In genomic region chr17:60600490-60601431, GRCh38 we compare ENCODE assay signal across 8 cellular contexts. TPM values are rescaled to one million over a fixed set of nuclear protein-coding genes. Genes with fewer than 3 reads are reported as not detected.
DNase-seq lines count a peak whose midpoint lies in the region; ATAC-seq and TF ChIP-seq lines count a peak whose summit lies in the region.

No MANE protein-coding gene starts in this region.

- POLR2A ChIA-PET in T-cell (lab: Charles Lee): interaction anchor here in 1 of 2 donors (0.6 to 1.6 kb wide), 3 partner anchors 37 to 980 kb away, joined by 3 to 8 read pairs (median 4); partner anchors contain the start of gene USP32

- H3K4me3 Mint-ChIP-seq in T-cell: peak overlapping the region; percentile 94 to 98 (median 96)

- H3K27ac ChIP-seq in left ventricle myocardium inferior (replicated peaks) (peak overlapping the region; percentile 99), prostate gland (peak overlapping the region; percentile 96 to 99), uterus (peak overlapping the region; percentile 97 to 100)

- H3K9me3 Mint-ChIP-seq in T-cell: no peaks in the 10 kb centered on the region

- H3K36me3 ChIP-seq in left ventricle myocardium inferior: no peaks in the 10 kb centered on the region
- H3K36me3 ChIP-seq in prostate gland: no peaks in the 10 kb centered on the region
- H3K36me3 ChIP-seq in uterus: no peaks in the 10 kb centered on the region

- H3K4me1 ChIP-seq in left ventricle myocardium inferior (peaks cover 63% of the 10 kb centered on the region), prostate gland (replicated peaks) (no peaks in the 10 kb centered on the region), uterus (no peaks in the 10 kb centered on the region)

- DNase-seq in GF-D8 (lab: John Stamatoyannopoulos, UW): peak; percentile 49
- DNase-seq in NCI-H1092 treated with DMSO at 0.1 percent for 48 hours (lab: John Stamatoyannopoulos, UW): peak; percentile 58
- DNase-seq in T-cell: peak; percentile 11 to 62 (median 44)
- peak; percentile 83 for DNase-seq in amniotic epithelial cell (ENCODE audit: low read depth)
- DNase-seq in left ventricle myocardium inferior: peak; percentile 56
- peak; percentile 76 for DNase-seq in prostate gland (ENCODE audit: low spot score)
- DNase-seq in uterus: peak; percentile 67 to 76

- no peaks in the 10 kb centered on the region for H3K9me3 ChIP-seq in left ventricle myocardium inferior (replicated peaks)
- no peaks in the 10 kb centered on the region for H3K9me3 ChIP-seq in prostate gland
- no peaks in the 10 kb centered on the region for H3K9me3 ChIP-seq in uterus

- intact Hi-C loops in left ventricle myocardium inferior (cut with micrococcal nuclease): no loop called here
- intact Hi-C loops in prostate gland (cut with DNase I): loop anchor here (2.0 kb wide), 1 partner anchor 24 kb away; no protein-coding TSS in a partner anchor
- intact Hi-C loops in uterus (cut with DNase I; ENCODE audit: low total_unique reads): no loop called here

- TF ChIP-seq POLR2A in prostate gland (IDR thresholded peaks at IDR 0.05): peak; percentile 54
- peak in 1 of 2 donors; percentile 25 for TF ChIP-seq POLR2A in uterus (IDR thresholded peaks at IDR 0.05)

- ATAC-seq in HG02588 (IDR thresholded peaks at IDR 0.05; ENCODE audit: unreplicated experiment): peak; percentile 15
- ATAC-seq in T-cell (replicated peaks in 1 of 4): peak; percentile 4 to 23 (median 12)

- under 1% methylated on average over 60 of the region's 69 CpGs for WGBS in prostate gland

- peaks cover 5% of the 10 kb centered on the region for H3K36me3 Mint-ChIP-seq in T-cell

- no peaks in the 10 kb centered on the region for H3K27me3 Mint-ChIP-seq in T-cell

- H3K27me3 ChIP-seq in left ventricle myocardium inferior (ENCODE audit: low read depth): no peaks in the 10 kb centered on the region
- no peaks in the 10 kb centered on the region for H3K27me3 ChIP-seq in prostate gland (replicated peaks; ENCODE audit: insufficient read depth)
- no peaks in the 10 kb centered on the region for H3K27me3 ChIP-seq in uterus

- H3K27ac Mint-ChIP-seq in T-cell: peak overlapping the region; percentile 70 to 98

- H3K4me3 ChIP-seq in left ventricle myocardium inferior (peak overlapping the region; percentile 93), prostate gland (peak overlapping the region; percentile 73 to 86), uterus (peak overlapping the region; percentile 87 to 98)

- TF ChIP-seq CTCF in left ventricle myocardium inferior (IDR thresholded peaks at IDR 0.05; ENCODE audit: borderline replicate concordance) (peak; percentile 85), prostate gland (IDR thresholded peaks at IDR 0.05) (peak; percentile 49 to 85 (median 70)), uterus (IDR thresholded peaks at IDR 0.05) (peak; percentile 65 to 77 (median 69))

- H3K4me1 Mint-ChIP-seq in T-cell: peaks cover 46 to 49% (median 49%) of the 10 kb centered on the region in 3 donors

- CTCF ChIA-PET in T-cell (lab: Charles Lee): interaction anchor here (0.6 to 1.2 kb wide), 8 partner anchors 9 to 201 kb away, joined by 3 to 4 read pairs (median 3); partner anchors contain the start of gene BCAS3 (in 1 of the 2)

RNA-seq across cellular contexts. Expression of gene PPM1D, which starts 0.8 kb away (rescaled TPM):
- total RNA-seq in T-cell: 10 to 100 TPM; 17.0 to 22.5 (median 19.6) TPM
- total RNA-seq in left ventricle myocardium inferior: 6.8 TPM
- total RNA-seq in prostate gland: 10 to 100 TPM; 10.4 to 18.9 TPM
- total RNA-seq in uterus: 10 to 100 TPM; 17.2 to 26.1 (median 20.2) TPM

Comparison
In these comparisons a context has a peak if more than half of its experiments do, and no peak if none do; other contexts are left out.
1. Peak in every context shown above with its lines: DNase-seq, ATAC-seq, H3K4me3 ChIP-seq and H3K27ac ChIP-seq.